In genomic region chr5:171596391-171596878, GRCh38 we compare ENCODE assay signal across 10 cellular contexts.
DNase-seq lines count a peak whose midpoint lies in the region; ATAC-seq and TF ChIP-seq lines count a peak whose summit lies in the region.
"Had no signal": no experiment of that assay in that cellular context is flagged by ENCODE, and none has a peak within 500 bp of the region (broad histone marks: within the 10 kb centered on the region; RNA-seq: fewer than 3 reads in every experiment).

No MANE protein-coding gene starts in this region.

- peak; percentile 45 for DNase-seq in HFF-Myc (ENCODE audit: extremely low read depth, low read depth)
- no peak for DNase-seq in mammary epithelial cell
- peak; percentile 72 for DNase-seq in hepatocyte (ENCODE audit: low spot score)
- no peak for DNase-seq in medulla oblongata (ENCODE audit: extremely low spot score)
- no peak for DNase-seq in SHP77 (lab: John Stamatoyannopoulos, UW)
- no peak for DNase-seq in HT-29 (ENCODE audit: low spot score)
- DNase-seq: Karpas-422; NK-92 treated with Interleukin-12 subunit alpha and Interleukin-12 subunit beta, amount 100 ng/mL, for 24 hours had no signal

- no peak for ATAC-seq in GM21737 (IDR thresholded peaks at IDR 0.05; ENCODE audit: unreplicated experiment)

- H3K27me3 ChIP-seq in mammary epithelial cell (ENCODE audit: insufficient read depth, low read length) (no peaks in the 10 kb centered on the region), hepatocyte (no peaks in the 10 kb centered on the region), skeletal muscle tissue (ENCODE audit: control insufficient read depth in 3 of 3, insufficient read depth in 3 of 3, low read length in 3 of 3) (peaks cover 2 to 9% (median 6%) of the 10 kb centered on the region in 3 donors)

- dilution Hi-C loops in mammary epithelial cell (cut with HindIII; ENCODE audit: low sequenced_read_pairs), result no loop called here

- H2AFZ ChIP-seq in mammary epithelial cell (ENCODE audit: low read depth, low read length), result peak overlapping the region; percentile 62
- H2AFZ ChIP-seq in hepatocyte, result no peak overlapping the region

- H3K4me1 ChIP-seq in mammary epithelial cell (ENCODE audit: insufficient read depth, low read length) (peaks cover 16% of the 10 kb centered on the region), hepatocyte (ENCODE audit: insufficient read depth) (no peaks in the 10 kb centered on the region), skeletal muscle tissue (ENCODE audit: control insufficient read depth in 3 of 3, insufficient read depth in 3 of 3, low read length in 3 of 3) (peaks cover 0 to 2% (median 0%) of the 10 kb centered on the region in 3 donors)

- in situ Hi-C loops in mammary epithelial cell (cut with MboI; ENCODE audit: low sequenced_read_pairs in 2 of 2), result no loop called here

- intact Hi-C loops in mammary epithelial cell (cut with micrococcal nuclease), result no loop called here

- H3K9me3 ChIP-seq in mammary epithelial cell (replicated peaks; ENCODE audit: insufficient read depth, low read length), result no peaks in the 10 kb centered on the region
- no peaks in the 10 kb centered on the region for H3K9me3 ChIP-seq in hepatocyte (ENCODE audit: low read depth)
- peaks cover 0 to 2% (median 0%) of the 10 kb centered on the region in 3 donors for H3K9me3 ChIP-seq in skeletal muscle tissue (ENCODE audit: control insufficient read depth in 3 of 3, low read length in 3 of 3)

- H3K4me2 ChIP-seq in mammary epithelial cell (ENCODE audit: insufficient read depth, low read depth, low read length), result peak overlapping the region; percentile 25
- H3K4me2 ChIP-seq in hepatocyte, result no peak overlapping the region

- H3K27ac ChIP-seq in mammary epithelial cell (ENCODE audit: insufficient read depth, low read depth, low read length), result no peak overlapping the region
- H3K27ac ChIP-seq in hepatocyte, result no peak overlapping the region
- peak overlapping the region; percentile 14 for H3K27ac ChIP-seq in skeletal muscle tissue (ENCODE audit: low read depth, low read length)

- no TSS peak for BruUV-seq in mammary epithelial cell (replicated peaks; lab: Mats Ljungman, UMichigan)

- H3K4me3 ChIP-seq in HFF-Myc (replicated peaks; ENCODE audit: low read depth, low read length) (no peak overlapping the region), mammary epithelial cell (replicated peaks in 1 of 3; ENCODE audit: insufficient read depth in 1 of 3, low read depth in 2 of 3, low read length in 3 of 3) (no peak overlapping the region), hepatocyte (no peak overlapping the region), skeletal muscle tissue (ENCODE audit: low read length in 3 of 3) (no peak overlapping the region)

- TF ChIP-seq CTCF in HFF-Myc (IDR thresholded peaks at IDR 0.05; ENCODE audit: low read depth, low read length, missing control alignments) (no peak), mammary epithelial cell (conservative IDR thresholded peaks at IDR 0.05 in 1 of 2, IDR thresholded peaks at IDR 0.05 in 1 of 2; ENCODE audit: extremely low read depth in 1 of 2, insufficient read depth in 1 of 2, low read depth in 1 of 2, low read length in 2 of 2) (no peak), hepatocyte (IDR thresholded peaks at IDR 0.05; ENCODE audit: poor library complexity) (no peak)

- H3K9ac ChIP-seq in mammary epithelial cell (ENCODE audit: insufficient read depth, low read length) (no peak overlapping the region), skeletal muscle tissue (ENCODE audit: low read depth in 1 of 3, low read length in 3 of 3) (no peak overlapping the region)

- CTCF ChIA-PET in mammary epithelial cell (lab: Charles Lee; ENCODE audit: low non-redundant PET), result no interaction called here

- no peaks in the 10 kb centered on the region for H3K36me3 ChIP-seq in mammary epithelial cell (ENCODE audit: insufficient read depth, low read length)
- H3K36me3 ChIP-seq in hepatocyte (replicated peaks; ENCODE audit: insufficient read depth, low read depth), result no peaks in the 10 kb centered on the region
- no peaks in the 10 kb centered on the region for H3K36me3 ChIP-seq in skeletal muscle tissue (ENCODE audit: control insufficient read depth in 3 of 3, insufficient read depth in 3 of 3, low read length in 3 of 3)

- H4K20me1 ChIP-seq in mammary epithelial cell (ENCODE audit: insufficient read depth, low read length), result no peaks in the 10 kb centered on the region
- H4K20me1 ChIP-seq in hepatocyte (ENCODE audit: insufficient read depth, poor library complexity, severe bottlenecking), result no peaks in the 10 kb centered on the region

- WGBS in mammary epithelial cell (ENCODE audit: low coverage, missing lambda C conversion rate), result 0% methylated on average over 1 of the region's 22 CpGs
- 40% methylated on average over 21 of the region's 22 CpGs for WGBS in hepatocyte (ENCODE audit: low lambda C conversion rate, missing lambda C conversion rate)

- H3K9me2 ChIP-seq in hepatocyte (replicated peaks; ENCODE audit: insufficient read depth), result no peaks in the 10 kb centered on the region

- H3K79me2 ChIP-seq in mammary epithelial cell (ENCODE audit: insufficient read depth, low read length) (no peaks in the 10 kb centered on the region), hepatocyte (no peaks in the 10 kb centered on the region)

Comparison
In these comparisons a context has a peak if more than half of its experiments do, and no peak if none do; other contexts are left out.
1. DNase-seq: peak in HFF-Myc (single experiment) and hepatocyte (single experiment); none in mammary epithelial cell (single experiment), medulla oblongata (single experiment), SHP77 (0 of 2) and HT-29 (single experiment).